Comparison of ENCODE assay signal across 8 cellular contexts in the genomic region with DNA sequence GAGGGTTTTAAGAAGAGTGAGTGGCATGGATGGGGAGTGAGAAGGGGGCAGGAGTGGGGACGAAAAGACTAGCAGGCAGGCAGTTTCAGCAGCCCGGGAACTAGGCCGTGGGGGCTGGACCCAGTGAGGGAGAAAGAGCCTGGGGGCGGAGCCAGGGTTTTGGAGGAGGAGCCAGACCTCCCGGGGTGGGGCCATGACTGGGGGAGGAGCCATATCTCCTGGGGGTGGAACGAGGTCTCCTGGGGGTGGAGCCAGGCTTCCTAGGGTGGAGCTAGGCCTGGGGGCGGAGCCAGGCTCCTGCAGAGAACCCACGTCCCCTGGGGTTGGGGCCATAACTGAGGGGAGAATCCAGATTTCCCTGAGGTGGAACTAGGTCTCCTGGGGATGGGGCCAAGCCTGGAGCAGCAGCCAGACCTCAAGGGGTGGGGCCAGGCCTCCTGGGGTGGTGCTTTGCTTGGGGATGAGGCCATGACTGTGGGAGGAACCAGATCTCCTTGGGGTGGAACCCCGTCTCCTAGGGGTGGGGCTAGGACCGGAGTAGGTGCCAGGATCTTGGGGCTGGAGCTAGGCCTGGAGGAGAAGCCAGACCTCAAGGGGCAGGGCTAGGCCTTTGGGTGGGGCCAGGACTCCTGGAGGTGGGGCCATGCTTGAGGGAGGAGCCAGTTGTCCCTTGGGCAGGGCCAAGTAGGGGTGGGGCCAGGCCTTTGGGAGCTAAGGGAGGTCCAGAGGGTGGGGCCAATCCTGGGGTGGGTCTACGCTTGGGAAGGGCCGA. TPM values are rescaled to one million over a fixed set of nuclear protein-coding genes. Genes with fewer than 3 reads are reported as not detected.
DNase-seq lines count a peak whose midpoint lies in the region; ATAC-seq and FAIRE-seq lines count a peak whose summit lies in the region.

No MANE protein-coding gene starts in this region.

- intact Hi-C loops in Right ventricle myocardium inferior (cut with DNase I): no loop called here
- intact Hi-C loops in cardiac septum (cut with DNase I): no loop called here
- intact Hi-C loops in left cardiac atrium (cut with DNase I): no loop called here

- in situ Hi-C loops in SK-MEL-5 (cut with HindIII; ENCODE audit: low pct_unique_long_range_greater_than_20kb, low sequenced_read_pairs): no loop called here

- peak; percentile 63 for ATAC-seq in Right ventricle myocardium inferior
- ATAC-seq in left cardiac atrium: peak; percentile 33 to 67

- DNase-seq in Right ventricle myocardium inferior (ENCODE audit: missing footprints): no peak
- no peak for DNase-seq in cardiac septum (ENCODE audit: low spot score)
- peak; percentile 67 for DNase-seq in SK-MEL-5 (ENCODE audit: low read depth, low spot score)
- peak; percentile 69 for DNase-seq in left cardiac atrium
- DNase-seq in urothelium cell line (ENCODE audit: low spot score): peak; percentile 36
- no peak for DNase-seq in globus pallidus (ENCODE audit: low spot score)
- DNase-seq in NCI-H146 treated with DMSO at 0.1 percent for 48 hours (lab: John Stamatoyannopoulos, UW; ENCODE audit: unreplicated experiment): no peak
- no peak for DNase-seq in SKM-1 treated with dmso at 0.1 percent for 144 hours (lab: John Stamatoyannopoulos, UW; ENCODE audit: unreplicated experiment)

- FAIRE-seq in urothelium cell line (lab: Jason Lieb, UNC): no peak

RNA-seq across cellular contexts. Expression of a gene that starts 41.7 kb away (rescaled TPM):
- total RNA-seq in Right ventricle myocardium inferior: not detected
- total RNA-seq in cardiac septum: 0.11 TPM
- 2.6 and 4.0 TPM in 2 replicates for total RNA-seq in SK-MEL-5 (2014; rRNA removed; shearing (Covaris generic))
- polyA plus RNA-seq in SK-MEL-5 (2015; cell fraction: cytosol; rRNA removed): 2.3 and 3.6 TPM in 2 replicates
- polyA plus RNA-seq in SK-MEL-5 (2015; cell fraction: nucleus; rRNA removed): 0.43 and 0.87 TPM in 2 replicates
- total RNA-seq in left cardiac atrium: under 1 TPM; 0.05 to 0.09 TPM

Comparison
In these comparisons a context has a peak if more than half of its experiments do, and no peak if none do; other contexts are left out.
1. DNase-seq: peak in SK-MEL-5 (single experiment), left cardiac atrium (single experiment) and urothelium cell line (single experiment); none in Right ventricle myocardium inferior (single experiment), cardiac septum (single experiment), globus pallidus (single experiment), NCI-H146 treated with DMSO at 0.1 percent for 48 hours (single experiment) and SKM-1 treated with dmso at 0.1 percent for 144 hours (single experiment).